Comparison of ENCODE assay signal across 1 cellular context in the genomic region with DNA sequence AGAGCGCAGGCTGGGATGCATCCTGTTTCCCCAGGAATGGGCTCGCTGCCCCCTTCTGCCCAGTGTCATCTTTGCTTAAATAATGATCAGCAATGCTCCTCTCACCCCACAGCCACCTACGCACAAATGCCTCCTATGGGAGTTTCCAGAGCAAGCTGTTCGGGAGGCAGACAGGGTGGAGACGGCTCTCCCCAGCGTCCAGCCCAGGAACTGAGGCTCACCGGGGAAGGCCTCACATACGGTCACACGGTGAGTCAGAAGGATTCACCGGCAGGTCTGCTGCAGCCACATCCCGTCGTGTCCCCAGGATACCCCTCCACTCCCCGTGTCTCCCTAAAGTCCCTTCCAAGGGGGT.
TF ChIP-seq lines count a peak whose summit lies in the region.

No MANE protein-coding gene starts in this region.

TF ChIP-seq in WTC11, 78 proteins besides CTCF, POLR2A, EP300 and RAD21 (continued from another document):
- no peak for TF ChIP-seq AFF4 (CRISPR knock-in tag; IDR thresholded peaks at IDR 0.05; ENCODE audit: borderline replicate concordance)
- TF ChIP-seq, protein P1, sequence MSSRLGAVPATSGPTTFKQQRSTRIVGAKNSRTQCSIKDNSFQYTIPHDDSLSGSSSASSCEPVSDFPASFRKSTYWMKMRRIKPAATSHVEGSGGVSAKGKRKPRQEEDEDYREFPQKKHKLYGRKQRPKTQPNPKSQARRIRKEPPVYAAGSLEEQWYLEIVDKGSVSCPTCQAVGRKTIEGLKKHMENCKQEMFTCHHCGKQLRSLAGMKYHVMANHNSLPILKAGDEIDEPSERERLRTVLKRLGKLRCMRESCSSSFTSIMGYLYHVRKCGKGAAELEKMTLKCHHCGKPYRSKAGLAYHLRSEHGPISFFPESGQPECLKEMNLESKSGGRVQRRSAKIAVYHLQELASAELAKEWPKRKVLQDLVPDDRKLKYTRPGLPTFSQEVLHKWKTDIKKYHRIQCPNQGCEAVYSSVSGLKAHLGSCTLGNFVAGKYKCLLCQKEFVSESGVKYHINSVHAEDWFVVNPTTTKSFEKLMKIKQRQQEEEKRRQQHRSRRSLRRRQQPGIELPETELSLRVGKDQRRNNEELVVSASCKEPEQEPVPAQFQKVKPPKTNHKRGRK (CRISPR knock-in tag; IDR thresholded peaks at IDR 0.05; ENCODE audit: borderline replicate concordance) = no peak
